8 cellular contexts compared by ENCODE assay signal in the genomic region with DNA sequence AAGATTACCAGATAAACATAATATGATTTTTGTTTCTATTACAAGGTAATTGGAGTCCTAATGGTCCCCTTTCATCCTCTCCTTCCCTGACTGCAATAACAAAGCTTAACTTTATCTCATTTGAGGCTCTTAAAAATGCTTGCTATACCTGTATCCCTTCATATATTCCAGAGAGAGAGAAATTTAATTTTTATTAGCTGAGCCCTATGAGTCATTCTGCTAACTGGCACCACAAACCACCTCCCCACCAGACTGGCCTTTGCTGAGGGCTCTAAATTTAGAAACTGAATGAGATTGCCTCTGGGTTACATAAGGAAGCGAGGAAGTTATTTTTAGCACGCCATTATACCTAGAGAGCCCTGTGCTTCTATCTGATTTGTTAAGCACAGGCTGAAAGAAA. TPM values are rescaled to one million over a fixed set of nuclear protein-coding genes. Genes with fewer than 3 reads are reported as not detected.
A peak's percentile ranks its signal among the peaks of the same experiment; 100 is the strongest.
DNase-seq lines count a peak whose midpoint lies in the region; ATAC-seq and TF ChIP-seq lines count a peak whose summit lies in the region.

No MANE protein-coding gene starts in this region.

- TF ChIP-seq CTCF in smooth muscle cell (IDR thresholded peaks at IDR 0.05; ENCODE audit: borderline replicate concordance, insufficient read depth, poor library complexity, severe bottlenecking) (no peak), transverse colon (IDR thresholded peaks at IDR 0.05) (no peak)

- 2% methylated on average over 2 of the region's 2 CpGs for WGBS in smooth muscle cell (ENCODE audit: low lambda C conversion rate)
- WGBS in transverse colon (ENCODE audit: low coverage in 1 of 2), 2 donors, result 4% methylated on average over 2 of the region's 2 CpGs; no CpG with 5 or more reads in 1 of the 2 donors

- in situ Hi-C loops in transverse colon (cut with MboI; ENCODE audit: low pct_ligation_motif_present in 1 of 4, low pct_unique_long_range_greater_than_20kb in 1 of 4, low sequenced_read_pairs in 3 of 4), result no loop called here

- DNase-seq in GM04504 (ENCODE audit: low read depth) (peak; percentile 31), NCI-H82 treated with DMSO at 0.1 percent for 48 hours (lab: John Stamatoyannopoulos, UW; ENCODE audit: unreplicated experiment) (peak; percentile 69), fibroblast of peridontal ligament (ENCODE audit: extremely low read depth) (peak; percentile 85), smooth muscle cell (lab: John Stamatoyannopoulos, UW; ENCODE audit: unreplicated experiment) (no peak), T-helper 1 cell (no peak), GF-D8 (lab: John Stamatoyannopoulos, UW) (no peak), transverse colon (no peak)

- H3K4me1 ChIP-seq in smooth muscle cell (ENCODE audit: low read depth) (no peaks in the 10 kb centered on the region), transverse colon (peaks cover 0 to 3% (median 0%) of the 10 kb centered on the region in 4 donors)

- no peaks in the 10 kb centered on the region for H4K20me1 ChIP-seq in smooth muscle cell (ENCODE audit: low read depth)

- H3K9me3 ChIP-seq in smooth muscle cell (replicated peaks; ENCODE audit: low read depth), result no peaks in the 10 kb centered on the region
- no peaks in the 10 kb centered on the region for H3K9me3 ChIP-seq in transverse colon

- TF ChIP-seq EP300 in transverse colon (IDR thresholded peaks at IDR 0.05; ENCODE audit: low read depth), result no peak

- H2AFZ ChIP-seq in smooth muscle cell (ENCODE audit: low read depth), result no peak overlapping the region

- no peaks in the 10 kb centered on the region for H3K27me3 ChIP-seq in smooth muscle cell (ENCODE audit: low read depth)
- no peaks in the 10 kb centered on the region for H3K27me3 ChIP-seq in transverse colon

- H3K79me2 ChIP-seq in smooth muscle cell (ENCODE audit: low read depth), result no peaks in the 10 kb centered on the region

- no peaks in the 10 kb centered on the region for H3F3A ChIP-seq in smooth muscle cell (ENCODE audit: low read depth)

- intact Hi-C loops in transverse colon (cut with DNase I; ENCODE audit: low total_unique reads), result no loop called here

- H3K4me2 ChIP-seq in smooth muscle cell, result peak overlapping the region; percentile 61

- no peak overlapping the region for H3K9ac ChIP-seq in smooth muscle cell (ENCODE audit: low read depth)

- peak; percentile 62 for ATAC-seq in HG03159 (IDR thresholded peaks at IDR 0.05; ENCODE audit: unreplicated experiment)

- no peak overlapping the region for H3K27ac ChIP-seq in smooth muscle cell (ENCODE audit: low read depth)
- H3K27ac ChIP-seq in transverse colon, result no peak overlapping the region

- no peak overlapping the region for H3K4me3 ChIP-seq in smooth muscle cell
- H3K4me3 ChIP-seq in transverse colon, result no peak overlapping the region

- no peak for TF ChIP-seq POLR2A in transverse colon (IDR thresholded peaks at IDR 0.05)

- H3K36me3 ChIP-seq in smooth muscle cell (ENCODE audit: low read depth), result no peaks in the 10 kb centered on the region
- H3K36me3 ChIP-seq in transverse colon, result no peaks in the 10 kb centered on the region

RNA-seq across cellular contexts. Expression of gene CBLL2, which starts 27.4 kb away (rescaled TPM):
- total RNA-seq in smooth muscle cell (not detected in 2 replicates), transverse colon (not detected)
- polyA plus RNA-seq in smooth muscle cell, result not detected in 2 replicates

Comparison
In these comparisons a context has a peak if more than half of its experiments do, and no peak if none do; other contexts are left out.
1. DNase-seq: peak in GM04504 (single experiment), NCI-H82 treated with DMSO at 0.1 percent for 48 hours (single experiment) and fibroblast of peridontal ligament (single experiment); none in smooth muscle cell (single experiment), T-helper 1 cell (0 of 5), GF-D8 (single experiment) and transverse colon (single experiment).